8 cellular contexts compared by ENCODE assay signal in the genomic region with DNA sequence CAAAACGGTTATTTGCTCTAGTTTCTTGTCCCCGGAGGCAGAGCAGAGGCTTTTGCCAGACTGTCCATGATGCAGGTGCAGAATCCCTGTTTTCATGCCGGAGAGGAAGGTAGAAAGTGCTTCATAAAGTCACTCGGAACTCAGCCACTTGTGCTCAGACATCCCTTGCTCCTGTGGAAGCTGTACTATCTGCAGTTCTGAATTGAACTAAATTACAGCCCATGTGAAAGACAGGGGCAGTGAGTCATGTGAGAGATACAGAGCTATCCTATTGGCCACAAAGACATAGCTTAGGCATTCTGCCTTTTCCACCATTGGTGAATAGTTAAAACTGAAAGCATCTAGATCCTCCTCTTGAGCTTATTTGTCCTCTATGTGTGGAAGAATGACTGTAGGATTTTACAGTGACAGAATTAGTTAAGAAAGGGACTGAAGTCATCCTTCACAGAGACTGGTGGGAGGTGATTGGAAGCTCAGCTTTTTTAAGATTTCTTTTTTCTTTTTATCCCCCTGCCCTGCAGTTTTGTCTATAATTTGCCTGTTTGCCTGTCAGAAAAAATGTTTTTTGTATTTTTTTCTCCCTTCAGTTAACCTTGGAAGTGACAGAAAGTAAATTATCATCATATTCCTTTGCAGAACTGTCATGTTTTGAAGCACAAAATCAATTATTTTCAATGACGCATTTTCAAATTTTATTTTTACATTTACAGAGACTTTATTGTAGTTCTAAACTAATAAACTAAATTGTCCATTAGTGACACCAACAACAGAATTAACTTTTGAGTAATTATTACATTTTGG.
DNase-seq lines count a peak whose midpoint lies in the region; ATAC-seq and TF ChIP-seq lines count a peak whose summit lies in the region.

No MANE protein-coding gene starts in this region.

- peak; percentile 64 for DNase-seq in BE2C
- peak; percentile 37 for DNase-seq in NCI-H2107 (lab: John Stamatoyannopoulos, UW)
- peak; percentile 41 for DNase-seq in activated CD4-positive, CD25-positive, alpha-beta regulatory T cell treated with anti-CD3 and anti-CD28 coated beads, Interleukin-2, amount 50 U/mL, for 72 hours
- peak; percentile 97 for DNase-seq in mesenchymal stem cell
- no peak for DNase-seq in stomach

- no peak overlapping the region for H2AK5ac ChIP-seq in mesenchymal stem cell (ENCODE audit: low read length, severe bottlenecking)

- H2BK120ac ChIP-seq in mesenchymal stem cell (ENCODE audit: low read depth, low read length) = no peak overlapping the region

- intact Hi-C loops in stomach (cut with DNase I; ENCODE audit: low total_unique reads) = no loop called here

- H3K23ac ChIP-seq in mesenchymal stem cell (ENCODE audit: low read length in 2 of 2) = no peak overlapping the region

- H3K4ac ChIP-seq in mesenchymal stem cell (ENCODE audit: low read depth in 1 of 2, low read length in 2 of 2) = no peak overlapping the region

- H3K27ac ChIP-seq in mesenchymal stem cell (ENCODE audit: low read length, poor library complexity, severe bottlenecking) (peak overlapping the region; percentile 96), stomach (peak overlapping the region; percentile 45 to 81 (median 70))

- no peak for TF ChIP-seq CTCF in BE2C (IDR thresholded peaks at IDR 0.05; ENCODE audit: low read depth, low read length)
- no peak for TF ChIP-seq CTCF in stomach (IDR thresholded peaks at IDR 0.05)

- H3K4me3 ChIP-seq in BE2C (ENCODE audit: low read depth, low read length) (peak overlapping the region; percentile 90), endocrine pancreas (ENCODE audit: control insufficient read depth, insufficient read depth, low read length) (peak overlapping the region; percentile 81), mesenchymal stem cell (ENCODE audit: insufficient read depth in 1 of 2, low read depth in 1 of 2, low read length in 2 of 2) (peak overlapping the region; percentile 68 to 88), stomach (peak overlapping the region; percentile 37 to 47 (median 40))

- no peaks in the 10 kb centered on the region for H3K79me1 ChIP-seq in mesenchymal stem cell (replicated peaks; ENCODE audit: low read length, poor library complexity, severe bottlenecking)

- H3K4me1 ChIP-seq in BE2C (no peaks in the 10 kb centered on the region; the same call in 1 of the 2 replicates), endocrine pancreas (ENCODE audit: control insufficient read depth, insufficient read depth, low read length) (peaks cover 4% of the 10 kb centered on the region), mesenchymal stem cell (ENCODE audit: control insufficient read depth, insufficient read depth, low read depth, low read length) (no peaks in the 10 kb centered on the region), stomach (peaks cover 0 to 33% (median 15%) of the 10 kb centered on the region in 4 donors)

- H3K4me2 ChIP-seq in mesenchymal stem cell (ENCODE audit: low read length, poor library complexity, severe bottlenecking) = peak overlapping the region; percentile 31

- no peak for TF ChIP-seq EP300 in stomach (IDR thresholded peaks at IDR 0.05)

- no peak overlapping the region for H3K14ac ChIP-seq in mesenchymal stem cell (ENCODE audit: low read length in 2 of 2)

- H3K18ac ChIP-seq in mesenchymal stem cell (ENCODE audit: low read depth in 1 of 2, low read length in 2 of 2) = peak overlapping the region in 1 of 2 experiments; percentile 78

- 35% methylated on average over 4 of the region's 5 CpGs for WGBS in mesenchymal stem cell
- 17 to 30% (median 19%) methylated on average over 5 of the region's 5 CpGs for WGBS in stomach, 5 donors

- peak; percentile 88 for ATAC-seq in GM18868 (IDR thresholded peaks at IDR 0.05; ENCODE audit: unreplicated experiment)
- ATAC-seq in HG03060 (IDR thresholded peaks at IDR 0.05; ENCODE audit: low read depth, unreplicated experiment) = peak; percentile 90

- no peak overlapping the region for H3K9ac ChIP-seq in endocrine pancreas (ENCODE audit: control insufficient read depth, insufficient read depth, low read length)
- peak overlapping the region; percentile 85 for H3K9ac ChIP-seq in mesenchymal stem cell (ENCODE audit: low read length)

- no peak overlapping the region for H2BK12ac ChIP-seq in mesenchymal stem cell (ENCODE audit: low read length in 2 of 2)

- TF ChIP-seq POLR2A in stomach (IDR thresholded peaks at IDR 0.05) = no peak

- no peak overlapping the region for H2AFZ ChIP-seq in mesenchymal stem cell (ENCODE audit: low read depth, low read length)

- H3K27me3 ChIP-seq in BE2C = no peaks in the 10 kb centered on the region
- no peaks in the 10 kb centered on the region for H3K27me3 ChIP-seq in endocrine pancreas (ENCODE audit: control insufficient read depth, insufficient read depth, low read length)
- H3K27me3 ChIP-seq in mesenchymal stem cell (ENCODE audit: control insufficient read depth in 1 of 2, insufficient read depth in 1 of 2, low read length in 2 of 2) = no peaks in the 10 kb centered on the region
- H3K27me3 ChIP-seq in stomach = no peaks in the 10 kb centered on the region

- no peaks in the 10 kb centered on the region for H3K9me3 ChIP-seq in BE2C
- H3K9me3 ChIP-seq in endocrine pancreas (ENCODE audit: control insufficient read depth, low read length) = no peaks in the 10 kb centered on the region
- H3K9me3 ChIP-seq in mesenchymal stem cell (ENCODE audit: control insufficient read depth, low read length) = no peaks in the 10 kb centered on the region
- no peaks in the 10 kb centered on the region for H3K9me3 ChIP-seq in stomach

- no peak overlapping the region for H4K8ac ChIP-seq in mesenchymal stem cell (ENCODE audit: low read length)

- no peak overlapping the region for H4K91ac ChIP-seq in mesenchymal stem cell (ENCODE audit: low read length)

- H3K36me3 ChIP-seq in BE2C (no peaks in the 10 kb centered on the region), endocrine pancreas (ENCODE audit: control insufficient read depth, insufficient read depth, low read length) (no peaks in the 10 kb centered on the region), mesenchymal stem cell (ENCODE audit: control insufficient read depth in 1 of 2, insufficient read depth in 2 of 2, low read depth in 1 of 2, low read length in 2 of 2) (no peaks in the 10 kb centered on the region), stomach (no peaks in the 10 kb centered on the region)

- H2BK15ac ChIP-seq in mesenchymal stem cell (ENCODE audit: low read depth, poor library complexity, severe bottlenecking) = no peak overlapping the region

- no peak overlapping the region for H2BK5ac ChIP-seq in mesenchymal stem cell (ENCODE audit: low read depth, low read length, poor library complexity, severe bottlenecking)

Comparison
In these comparisons a context has a peak if more than half of its experiments do, and no peak if none do; other contexts are left out.
1. H3K4me3 ChIP-seq: peak in every context shown above with its lines; median percentile 90 in BE2C; 81 in endocrine pancreas; 78 in mesenchymal stem cell; 40 in stomach.